Comparison of ENCODE assay signal across 11 cellular contexts in genomic region chr2:44777542-44777941, GRCh38.
A peak's percentile ranks its signal among the peaks of the same experiment; 100 is the strongest.
DNase-seq lines count a peak whose midpoint lies in the region; ATAC-seq and TF ChIP-seq lines count a peak whose summit lies in the region.
"Had no signal": no experiment of that assay in that cellular context is flagged by ENCODE, and none has a peak within 500 bp of the region (broad histone marks: within the 10 kb centered on the region; RNA-seq: fewer than 3 reads in every experiment).

No MANE protein-coding gene starts in this region.

- POLR2A ChIA-PET in MCF 10A (lab: Yijun Ruan, JAX), result no interaction called here

- H3K4me2 ChIP-seq in GM23338, result peak overlapping the region; percentile 74

- H3K4me3 ChIP-seq in GM23338, result peak overlapping the region; percentile 50
- H3K4me3 ChIP-seq: HAP-1 had no signal

- TF ChIP-seq CTCF in GM23338 (conservative IDR thresholded peaks at IDR 0.05; ENCODE audit: low read depth in 2 of 2), result no peak
- no peak for TF ChIP-seq CTCF in osteocyte (IDR thresholded peaks at IDR 0.05)
- TF ChIP-seq CTCF in MCF 10A (IDR thresholded peaks at IDR 0.05; ENCODE audit: unreplicated experiment), result no peak

- no TSS peak for BruUV-seq in MCF 10A (replicated peaks; lab: Mats Ljungman, UMichigan)

- H3K79me2 ChIP-seq in GM23338 (replicated peaks; ENCODE audit: insufficient read depth), result no peaks in the 10 kb centered on the region

- H3K36me3 ChIP-seq in GM23338 (ENCODE audit: insufficient read depth), result 0 out of 2 replicates have a peak, but pooled peaks cover 11% of the 10 kb centered on the region
- H3K36me3 ChIP-seq: HAP-1 had no signal

- H3K27me3 Mint-ChIP-seq in GM23338 (ENCODE audit: insufficient read depth, low read depth, poor library complexity) (peaks cover 9% of the 10 kb centered on the region), osteocyte (ENCODE audit: unreplicated experiment) (peaks cover 34% of the 10 kb centered on the region), MCF 10A (ENCODE audit: insufficient read depth, unreplicated experiment) (no peaks in the 10 kb centered on the region)
- H3K27me3 Mint-ChIP-seq: activated T-cell treated with anti-CD3 and anti-CD28 coated beads, Interleukin-2, amount 50 U/mL, for 24 hours had no signal

- H3K27me3 ChIP-seq in GM23338 (ENCODE audit: insufficient read depth), result peaks cover 10% of the 10 kb centered on the region; the same call in 1 of the 2 replicates

- 0 out of 2 replicates have a peak overlapping the region, but pooled peaks have one; percentile 51 for H3K27ac ChIP-seq in GM23338 (ENCODE audit: low read depth)

- intact Hi-C loops in MCF 10A (cut with micrococcal nuclease), result no loop called here

- no peak overlapping the region for H2AFZ ChIP-seq in GM23338

- CTCF ChIA-PET in MCF 10A (lab: Yijun Ruan, JAX), result interaction anchor here (0.5 kb wide), 1 partner anchor 216 kb away, joined by 5 read pairs; no protein-coding TSS in a partner anchor

- peaks cover 24% of the 10 kb centered on the region; the same call in 2 of the 3 replicates for H3K9me3 Mint-ChIP-seq in GM23338
- H3K9me3 Mint-ChIP-seq in osteocyte (ENCODE audit: unreplicated experiment), result peaks cover 5% of the 10 kb centered on the region
- no peaks in the 10 kb centered on the region for H3K9me3 Mint-ChIP-seq in MCF 10A (ENCODE audit: unreplicated experiment)

- DNase-seq in GM23338 (ENCODE audit: low spot score) (peak; percentile 53), NCI-H2107 (lab: John Stamatoyannopoulos, UW) (peak; percentile 72), dermis blood vessel endothelial cell (peak; percentile 7), osteocyte (ENCODE audit: extremely low spot score, unreplicated experiment) (no peak), DMS53 (lab: John Stamatoyannopoulos, UW) (no peak), MCF 10A (ENCODE audit: unreplicated experiment) (no peak), kidney glomerular epithelial cell (lab: John Stamatoyannopoulos, UW) (no peak)
- DNase-seq: activated T-cell treated with anti-CD3 and anti-CD28 coated beads, Interleukin-2, amount 50 U/mL, for 24 hours; effector CD4-positive, alpha-beta T cell had no signal

- no peaks in the 10 kb centered on the region for H4K20me1 ChIP-seq in GM23338 (replicated peaks; ENCODE audit: insufficient read depth)

- ATAC-seq in GM23338, result peak; percentile 4; the same call in 2 of the 3 replicates
- ATAC-seq in HG03571 (IDR thresholded peaks at IDR 0.05; ENCODE audit: unreplicated experiment), result no peak

- H3K36me3 Mint-ChIP-seq in GM23338 (ENCODE audit: low read depth) (peaks cover 19% of the 10 kb centered on the region), osteocyte (ENCODE audit: unreplicated experiment) (peaks cover 2% of the 10 kb centered on the region), MCF 10A (ENCODE audit: insufficient read depth, unreplicated experiment) (no peaks in the 10 kb centered on the region)

- H3K4me1 ChIP-seq in GM23338 (ENCODE audit: insufficient read depth), result peaks cover 68% of the 10 kb centered on the region

- peaks cover 13% of the 10 kb centered on the region; the same call in 1 of the 2 replicates for H3F3A ChIP-seq in GM23338 (replicated peaks; ENCODE audit: low read depth)

- peaks cover 5% of the 10 kb centered on the region; the same call in 1 of the 2 replicates for H3K9me2 ChIP-seq in GM23338 (ENCODE audit: insufficient read depth)

- H3K4me3 Mint-ChIP-seq in GM23338 (peak overlapping the region; percentile 62), osteocyte (ENCODE audit: unreplicated experiment) (peak overlapping the region; percentile 46), MCF 10A (ENCODE audit: unreplicated experiment) (no peak overlapping the region)
- H3K4me3 Mint-ChIP-seq: activated T-cell treated with anti-CD3 and anti-CD28 coated beads, Interleukin-2, amount 50 U/mL, for 24 hours had no signal

- H3K4me1 Mint-ChIP-seq in GM23338, result peaks cover 65% of the 10 kb centered on the region
- H3K4me1 Mint-ChIP-seq in osteocyte (ENCODE audit: unreplicated experiment), result peaks cover 19% of the 10 kb centered on the region
- H3K4me1 Mint-ChIP-seq in MCF 10A (ENCODE audit: insufficient read depth, unreplicated experiment), result no peaks in the 10 kb centered on the region

- H3K27ac Mint-ChIP-seq in GM23338, result no peak overlapping the region
- H3K27ac Mint-ChIP-seq in osteocyte (ENCODE audit: unreplicated experiment), result no peak overlapping the region
- H3K27ac Mint-ChIP-seq in MCF 10A (ENCODE audit: low read depth, unreplicated experiment), result no peak overlapping the region
- H3K27ac Mint-ChIP-seq: activated T-cell treated with anti-CD3 and anti-CD28 coated beads, Interleukin-2, amount 50 U/mL, for 24 hours had no signal

TF ChIP-seq in GM23338, 12 proteins besides CTCF, POLR2A, EP300 and RAD21:
- TF ChIP-seq ETS1 (IDR thresholded peaks at IDR 0.05) (no peak), STAT1 (IDR thresholded peaks at IDR 0.05; ENCODE audit: unreplicated experiment) (no peak), CREB1 (CRISPR knock-in tag; IDR thresholded peaks at IDR 0.05; ENCODE audit: low read depth) (peak; percentile 91), ZNF462 (CRISPR knock-in tag; IDR thresholded peaks at IDR 0.05) (no peak)

Comparison
In these comparisons a context has a peak if more than half of its experiments do, and no peak if none do; other contexts are left out.
1. DNase-seq: peak in GM23338 (single experiment), NCI-H2107 (single experiment) and dermis blood vessel endothelial cell (single experiment); none in osteocyte (single experiment), DMS53 (single experiment), MCF 10A (single experiment) and kidney glomerular epithelial cell (single experiment).